Comparison of ENCODE assay signal across 1 cellular context in the genomic region with DNA sequence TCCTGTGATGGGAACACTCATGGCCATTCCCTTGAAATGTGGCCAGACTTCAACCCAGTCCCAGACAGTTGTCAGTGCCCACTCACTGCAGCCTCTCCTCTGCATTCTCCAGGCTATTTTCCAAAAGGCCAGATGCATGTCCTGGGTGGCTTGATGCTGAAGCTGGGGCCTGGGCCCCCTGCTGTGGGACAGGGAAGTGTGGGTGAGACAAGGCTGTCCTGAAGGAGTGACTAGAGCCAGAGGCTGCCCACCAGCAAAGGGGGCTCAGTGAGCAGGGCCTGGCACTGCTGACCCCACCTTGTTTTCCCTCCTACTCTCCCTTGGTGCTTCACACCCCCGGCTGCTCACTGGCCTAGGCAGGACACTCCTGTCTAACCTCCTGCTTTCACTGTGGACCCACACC.
TF ChIP-seq lines count a peak whose summit lies in the region.

No MANE protein-coding gene starts in this region.

TF ChIP-seq in HepG2, 621 proteins besides CTCF, POLR2A, EP300 and RAD21 (continues in another document):
- TF ChIP-seq KDM6A (CRISPR knock-in tag; IDR thresholded peaks at IDR 0.05; ENCODE audit: low read depth) (no peak), ZSCAN30 (CRISPR knock-in tag; IDR thresholded peaks at IDR 0.05) (no peak), ZNF782 (CRISPR knock-in tag; IDR thresholded peaks at IDR 0.05; ENCODE audit: borderline replicate concordance) (0 out of 2 replicates have a peak, but pooled peaks have one; percentile 61), ZNF878 (CRISPR knock-in tag; IDR thresholded peaks at IDR 0.05) (no peak), PPARG (CRISPR knock-in tag; conservative IDR thresholded peaks at IDR 0.05) (no peak), ZNF30 (CRISPR knock-in tag; IDR thresholded peaks at IDR 0.05) (no peak), YEATS2 (CRISPR knock-in tag; IDR thresholded peaks at IDR 0.05; ENCODE audit: borderline replicate concordance) (no peak), PHF20 (CRISPR knock-in tag; IDR thresholded peaks at IDR 0.05) (no peak), ATM (IDR thresholded peaks at IDR 0.05; ENCODE audit: borderline replicate concordance) (no peak), TMF1 (CRISPR knock-in tag; IDR thresholded peaks at IDR 0.05; ENCODE audit: low read depth) (no peak), ZFYVE20 (CRISPR knock-in tag; IDR thresholded peaks at IDR 0.05; ENCODE audit: borderline replicate concordance, low read depth) (no peak), ZNF431 (CRISPR knock-in tag; IDR thresholded peaks at IDR 0.05; ENCODE audit: borderline replicate concordance, low read depth) (no peak), CEBPZ (IDR thresholded peaks at IDR 0.05; ENCODE audit: low read length) (no peak), EEA1 (CRISPR knock-in tag; IDR thresholded peaks at IDR 0.05; ENCODE audit: borderline replicate concordance) (no peak), SKI (IDR thresholded peaks at IDR 0.05; ENCODE audit: partially characterized antibody) (no peak), SRSF1 (optimal IDR thresholded peaks at IDR 0.05; ENCODE audit: low read depth, low read length) (no peak), ZNF883 (CRISPR knock-in tag; IDR thresholded peaks at IDR 0.05; ENCODE audit: not compliant biosample characterization) (peak; percentile 25), MEF2D (CRISPR knock-in tag; IDR thresholded peaks at IDR 0.05) (no peak), CHCHD3 (CRISPR knock-in tag; IDR thresholded peaks at IDR 0.05) (no peak), CREB1 (IDR thresholded peaks at IDR 0.05) (no peak), CREB1 (CRISPR knock-in tag; IDR thresholded peaks at IDR 0.05) (no peak), MTA1 (CRISPR knock-in tag; IDR thresholded peaks at IDR 0.05; ENCODE audit: borderline replicate concordance) (0 out of 2 replicates have a peak, but pooled peaks have one; percentile 3), LBX2 (CRISPR knock-in tag; IDR thresholded peaks at IDR 0.05; ENCODE audit: borderline replicate concordance) (no peak), ZNF510 (CRISPR knock-in tag; IDR thresholded peaks at IDR 0.05; ENCODE audit: low read depth) (no peak), REPIN1 (CRISPR knock-in tag; IDR thresholded peaks at IDR 0.05; ENCODE audit: borderline replicate concordance, low read depth) (no peak), PITX1 (CRISPR knock-in tag; IDR thresholded peaks at IDR 0.05) (no peak)
- TF ChIP-seq, protein P1, sequence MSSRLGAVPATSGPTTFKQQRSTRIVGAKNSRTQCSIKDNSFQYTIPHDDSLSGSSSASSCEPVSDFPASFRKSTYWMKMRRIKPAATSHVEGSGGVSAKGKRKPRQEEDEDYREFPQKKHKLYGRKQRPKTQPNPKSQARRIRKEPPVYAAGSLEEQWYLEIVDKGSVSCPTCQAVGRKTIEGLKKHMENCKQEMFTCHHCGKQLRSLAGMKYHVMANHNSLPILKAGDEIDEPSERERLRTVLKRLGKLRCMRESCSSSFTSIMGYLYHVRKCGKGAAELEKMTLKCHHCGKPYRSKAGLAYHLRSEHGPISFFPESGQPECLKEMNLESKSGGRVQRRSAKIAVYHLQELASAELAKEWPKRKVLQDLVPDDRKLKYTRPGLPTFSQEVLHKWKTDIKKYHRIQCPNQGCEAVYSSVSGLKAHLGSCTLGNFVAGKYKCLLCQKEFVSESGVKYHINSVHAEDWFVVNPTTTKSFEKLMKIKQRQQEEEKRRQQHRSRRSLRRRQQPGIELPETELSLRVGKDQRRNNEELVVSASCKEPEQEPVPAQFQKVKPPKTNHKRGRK (CRISPR knock-in tag; IDR thresholded peaks at IDR 0.05), result no peak
- TF ChIP-seq, protein P2, sequence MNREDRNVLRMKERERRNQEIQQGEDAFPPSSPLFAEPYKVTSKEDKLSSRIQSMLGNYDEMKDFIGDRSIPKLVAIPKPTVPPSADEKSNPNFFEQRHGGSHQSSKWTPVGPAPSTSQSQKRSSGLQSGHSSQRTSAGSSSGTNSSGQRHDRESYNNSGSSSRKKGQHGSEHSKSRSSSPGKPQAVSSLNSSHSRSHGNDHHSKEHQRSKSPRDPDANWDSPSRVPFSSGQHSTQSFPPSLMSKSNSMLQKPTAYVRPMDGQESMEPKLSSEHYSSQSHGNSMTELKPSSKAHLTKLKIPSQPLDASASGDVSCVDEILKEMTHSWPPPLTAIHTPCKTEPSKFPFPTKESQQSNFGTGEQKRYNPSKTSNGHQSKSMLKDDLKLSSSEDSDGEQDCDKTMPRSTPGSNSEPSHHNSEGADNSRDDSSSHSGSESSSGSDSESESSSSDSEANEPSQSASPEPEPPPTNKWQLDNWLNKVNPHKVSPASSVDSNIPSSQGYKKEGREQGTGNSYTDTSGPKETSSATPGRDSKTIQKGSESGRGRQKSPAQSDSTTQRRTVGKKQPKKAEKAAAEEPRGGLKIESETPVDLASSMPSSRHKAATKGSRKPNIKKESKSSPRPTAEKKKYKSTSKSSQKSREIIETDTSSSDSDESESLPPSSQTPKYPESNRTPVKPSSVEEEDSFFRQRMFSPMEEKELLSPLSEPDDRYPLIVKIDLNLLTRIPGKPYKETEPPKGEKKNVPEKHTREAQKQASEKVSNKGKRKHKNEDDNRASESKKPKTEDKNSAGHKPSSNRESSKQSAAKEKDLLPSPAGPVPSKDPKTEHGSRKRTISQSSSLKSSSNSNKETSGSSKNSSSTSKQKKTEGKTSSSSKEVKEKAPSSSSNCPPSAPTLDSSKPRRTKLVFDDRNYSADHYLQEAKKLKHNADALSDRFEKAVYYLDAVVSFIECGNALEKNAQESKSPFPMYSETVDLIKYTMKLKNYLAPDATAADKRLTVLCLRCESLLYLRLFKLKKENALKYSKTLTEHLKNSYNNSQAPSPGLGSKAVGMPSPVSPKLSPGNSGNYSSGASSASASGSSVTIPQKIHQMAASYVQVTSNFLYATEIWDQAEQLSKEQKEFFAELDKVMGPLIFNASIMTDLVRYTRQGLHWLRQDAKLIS (CRISPR knock-in tag; IDR thresholded peaks at IDR 0.05), result no peak
- TF ChIP-seq, protein P3, sequence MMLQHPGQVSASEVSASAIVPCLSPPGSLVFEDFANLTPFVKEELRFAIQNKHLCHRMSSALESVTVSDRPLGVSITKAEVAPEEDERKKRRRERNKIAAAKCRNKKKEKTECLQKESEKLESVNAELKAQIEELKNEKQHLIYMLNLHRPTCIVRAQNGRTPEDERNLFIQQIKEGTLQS (CRISPR knock-in tag; IDR thresholded peaks at IDR 0.05), result no peak
- TF ChIP-seq, protein P4, sequence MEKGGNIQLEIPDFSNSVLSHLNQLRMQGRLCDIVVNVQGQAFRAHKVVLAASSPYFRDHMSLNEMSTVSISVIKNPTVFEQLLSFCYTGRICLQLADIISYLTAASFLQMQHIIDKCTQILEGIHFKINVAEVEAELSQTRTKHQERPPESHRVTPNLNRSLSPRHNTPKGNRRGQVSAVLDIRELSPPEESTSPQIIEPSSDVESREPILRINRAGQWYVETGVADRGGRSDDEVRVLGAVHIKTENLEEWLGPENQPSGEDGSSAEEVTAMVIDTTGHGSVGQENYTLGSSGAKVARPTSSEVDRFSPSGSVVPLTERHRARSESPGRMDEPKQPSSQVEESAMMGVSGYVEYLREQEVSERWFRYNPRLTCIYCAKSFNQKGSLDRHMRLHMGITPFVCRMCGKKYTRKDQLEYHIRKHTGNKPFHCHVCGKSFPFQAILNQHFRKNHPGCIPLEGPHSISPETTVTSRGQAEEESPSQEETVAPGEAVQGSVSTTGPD (CRISPR knock-in tag; IDR thresholded peaks at IDR 0.05), result no peak
- TF ChIP-seq, protein P5, sequence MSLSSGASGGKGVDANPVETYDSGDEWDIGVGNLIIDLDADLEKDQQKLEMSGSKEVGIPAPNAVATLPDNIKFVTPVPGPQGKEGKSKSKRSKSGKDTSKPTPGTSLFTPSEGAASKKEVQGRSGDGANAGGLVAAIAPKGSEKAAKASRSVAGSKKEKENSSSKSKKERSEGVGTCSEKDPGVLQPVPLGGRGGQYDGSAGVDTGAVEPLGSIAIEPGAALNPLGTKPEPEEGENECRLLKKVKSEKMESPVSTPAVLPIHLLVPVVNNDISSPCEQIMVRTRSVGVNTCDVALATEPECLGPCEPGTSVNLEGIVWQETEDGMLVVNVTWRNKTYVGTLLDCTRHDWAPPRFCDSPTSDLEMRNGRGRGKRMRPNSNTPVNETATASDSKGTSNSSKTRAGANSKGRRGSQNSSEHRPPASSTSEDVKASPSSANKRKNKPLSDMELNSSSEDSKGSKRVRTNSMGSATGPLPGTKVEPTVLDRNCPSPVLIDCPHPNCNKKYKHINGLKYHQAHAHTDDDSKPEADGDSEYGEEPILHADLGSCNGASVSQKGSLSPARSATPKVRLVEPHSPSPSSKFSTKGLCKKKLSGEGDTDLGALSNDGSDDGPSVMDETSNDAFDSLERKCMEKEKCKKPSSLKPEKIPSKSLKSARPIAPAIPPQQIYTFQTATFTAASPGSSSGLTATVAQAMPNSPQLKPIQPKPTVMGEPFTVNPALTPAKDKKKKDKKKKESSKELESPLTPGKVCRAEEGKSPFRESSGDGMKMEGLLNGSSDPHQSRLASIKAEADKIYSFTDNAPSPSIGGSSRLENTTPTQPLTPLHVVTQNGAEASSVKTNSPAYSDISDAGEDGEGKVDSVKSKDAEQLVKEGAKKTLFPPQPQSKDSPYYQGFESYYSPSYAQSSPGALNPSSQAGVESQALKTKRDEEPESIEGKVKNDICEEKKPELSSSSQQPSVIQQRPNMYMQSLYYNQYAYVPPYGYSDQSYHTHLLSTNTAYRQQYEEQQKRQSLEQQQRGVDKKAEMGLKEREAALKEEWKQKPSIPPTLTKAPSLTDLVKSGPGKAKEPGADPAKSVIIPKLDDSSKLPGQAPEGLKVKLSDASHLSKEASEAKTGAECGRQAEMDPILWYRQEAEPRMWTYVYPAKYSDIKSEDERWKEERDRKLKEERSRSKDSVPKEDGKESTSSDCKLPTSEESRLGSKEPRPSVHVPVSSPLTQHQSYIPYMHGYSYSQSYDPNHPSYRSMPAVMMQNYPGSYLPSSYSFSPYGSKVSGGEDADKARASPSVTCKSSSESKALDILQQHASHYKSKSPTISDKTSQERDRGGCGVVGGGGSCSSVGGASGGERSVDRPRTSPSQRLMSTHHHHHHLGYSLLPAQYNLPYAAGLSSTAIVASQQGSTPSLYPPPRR (CRISPR knock-in tag; IDR thresholded peaks at IDR 0.05; ENCODE audit: borderline replicate concordance), result 0 out of 2 replicates have a peak, but pooled peaks have one; percentile 40
- TF ChIP-seq, protein P6, sequence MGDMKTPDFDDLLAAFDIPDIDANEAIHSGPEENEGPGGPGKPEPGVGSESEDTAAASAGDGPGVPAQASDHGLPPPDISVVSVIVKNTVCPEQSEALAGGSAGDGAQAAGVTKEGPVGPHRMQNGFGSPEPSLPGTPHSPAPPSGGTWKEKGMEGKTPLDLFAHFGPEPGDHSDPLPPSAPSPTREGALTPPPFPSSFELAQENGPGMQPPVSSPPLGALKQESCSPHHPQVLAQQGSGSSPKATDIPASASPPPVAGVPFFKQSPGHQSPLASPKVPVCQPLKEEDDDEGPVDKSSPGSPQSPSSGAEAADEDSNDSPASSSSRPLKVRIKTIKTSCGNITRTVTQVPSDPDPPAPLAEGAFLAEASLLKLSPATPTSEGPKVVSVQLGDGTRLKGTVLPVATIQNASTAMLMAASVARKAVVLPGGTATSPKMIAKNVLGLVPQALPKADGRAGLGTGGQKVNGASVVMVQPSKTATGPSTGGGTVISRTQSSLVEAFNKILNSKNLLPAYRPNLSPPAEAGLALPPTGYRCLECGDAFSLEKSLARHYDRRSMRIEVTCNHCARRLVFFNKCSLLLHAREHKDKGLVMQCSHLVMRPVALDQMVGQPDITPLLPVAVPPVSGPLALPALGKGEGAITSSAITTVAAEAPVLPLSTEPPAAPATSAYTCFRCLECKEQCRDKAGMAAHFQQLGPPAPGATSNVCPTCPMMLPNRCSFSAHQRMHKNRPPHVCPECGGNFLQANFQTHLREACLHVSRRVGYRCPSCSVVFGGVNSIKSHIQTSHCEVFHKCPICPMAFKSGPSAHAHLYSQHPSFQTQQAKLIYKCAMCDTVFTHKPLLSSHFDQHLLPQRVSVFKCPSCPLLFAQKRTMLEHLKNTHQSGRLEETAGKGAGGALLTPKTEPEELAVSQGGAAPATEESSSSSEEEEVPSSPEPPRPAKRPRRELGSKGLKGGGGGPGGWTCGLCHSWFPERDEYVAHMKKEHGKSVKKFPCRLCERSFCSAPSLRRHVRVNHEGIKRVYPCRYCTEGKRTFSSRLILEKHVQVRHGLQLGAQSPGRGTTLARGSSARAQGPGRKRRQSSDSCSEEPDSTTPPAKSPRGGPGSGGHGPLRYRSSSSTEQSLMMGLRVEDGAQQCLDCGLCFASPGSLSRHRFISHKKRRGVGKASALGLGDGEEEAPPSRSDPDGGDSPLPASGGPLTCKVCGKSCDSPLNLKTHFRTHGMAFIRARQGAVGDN (CRISPR knock-in tag; IDR thresholded peaks at IDR 0.05), result peak; percentile 45
